1 cellular context compared by ENCODE assay signal in the genomic region with DNA sequence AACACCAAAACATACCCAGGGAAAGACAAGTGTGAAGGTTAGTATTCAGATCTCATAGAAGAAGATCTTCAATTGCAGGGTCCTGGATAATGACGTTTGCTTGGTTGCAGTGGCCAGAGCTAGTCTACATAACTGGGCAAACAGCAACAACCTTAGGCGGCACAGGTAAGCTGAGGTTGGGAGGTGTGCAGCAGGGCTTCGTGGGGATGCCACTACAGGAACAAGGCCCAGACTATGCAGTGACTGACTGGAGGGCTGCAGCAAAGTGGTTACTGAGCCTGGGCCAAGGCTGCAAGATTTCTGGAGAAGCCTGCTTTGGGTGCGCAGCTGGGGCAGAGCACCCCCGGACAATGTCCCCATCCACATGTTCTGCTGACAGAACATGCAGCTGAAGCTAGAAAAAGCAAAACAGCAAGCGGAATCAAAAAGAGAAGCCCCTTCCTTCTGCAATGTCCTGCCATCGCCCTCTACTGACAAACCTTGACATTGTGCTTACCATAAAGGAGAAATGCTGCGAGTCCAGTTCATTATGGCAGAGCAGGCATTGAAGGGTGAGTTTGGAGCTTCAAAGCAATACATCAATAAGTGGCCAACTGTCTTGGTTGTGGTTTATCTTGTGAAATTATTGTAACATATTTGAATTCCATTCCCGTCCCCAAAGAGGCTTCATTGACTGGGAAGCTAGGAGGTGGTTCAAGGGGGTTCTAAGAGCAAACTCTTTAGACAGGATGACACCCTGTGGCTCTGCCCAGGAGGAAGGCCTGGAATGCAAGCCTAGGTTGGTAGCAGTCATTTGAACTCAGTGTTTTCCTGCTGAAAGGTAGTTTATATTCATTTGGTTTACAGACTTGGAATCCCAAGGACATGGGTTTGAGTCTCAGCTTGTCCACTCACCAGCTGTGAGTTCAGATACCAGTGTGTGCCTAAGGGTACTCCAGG.
TF ChIP-seq lines count a peak whose summit lies in the region.

No MANE protein-coding gene starts in this region.

TF ChIP-seq in GM23338, 12 proteins besides CTCF, POLR2A, EP300 and RAD21 (continued from another document):
- TF ChIP-seq, protein P1, sequence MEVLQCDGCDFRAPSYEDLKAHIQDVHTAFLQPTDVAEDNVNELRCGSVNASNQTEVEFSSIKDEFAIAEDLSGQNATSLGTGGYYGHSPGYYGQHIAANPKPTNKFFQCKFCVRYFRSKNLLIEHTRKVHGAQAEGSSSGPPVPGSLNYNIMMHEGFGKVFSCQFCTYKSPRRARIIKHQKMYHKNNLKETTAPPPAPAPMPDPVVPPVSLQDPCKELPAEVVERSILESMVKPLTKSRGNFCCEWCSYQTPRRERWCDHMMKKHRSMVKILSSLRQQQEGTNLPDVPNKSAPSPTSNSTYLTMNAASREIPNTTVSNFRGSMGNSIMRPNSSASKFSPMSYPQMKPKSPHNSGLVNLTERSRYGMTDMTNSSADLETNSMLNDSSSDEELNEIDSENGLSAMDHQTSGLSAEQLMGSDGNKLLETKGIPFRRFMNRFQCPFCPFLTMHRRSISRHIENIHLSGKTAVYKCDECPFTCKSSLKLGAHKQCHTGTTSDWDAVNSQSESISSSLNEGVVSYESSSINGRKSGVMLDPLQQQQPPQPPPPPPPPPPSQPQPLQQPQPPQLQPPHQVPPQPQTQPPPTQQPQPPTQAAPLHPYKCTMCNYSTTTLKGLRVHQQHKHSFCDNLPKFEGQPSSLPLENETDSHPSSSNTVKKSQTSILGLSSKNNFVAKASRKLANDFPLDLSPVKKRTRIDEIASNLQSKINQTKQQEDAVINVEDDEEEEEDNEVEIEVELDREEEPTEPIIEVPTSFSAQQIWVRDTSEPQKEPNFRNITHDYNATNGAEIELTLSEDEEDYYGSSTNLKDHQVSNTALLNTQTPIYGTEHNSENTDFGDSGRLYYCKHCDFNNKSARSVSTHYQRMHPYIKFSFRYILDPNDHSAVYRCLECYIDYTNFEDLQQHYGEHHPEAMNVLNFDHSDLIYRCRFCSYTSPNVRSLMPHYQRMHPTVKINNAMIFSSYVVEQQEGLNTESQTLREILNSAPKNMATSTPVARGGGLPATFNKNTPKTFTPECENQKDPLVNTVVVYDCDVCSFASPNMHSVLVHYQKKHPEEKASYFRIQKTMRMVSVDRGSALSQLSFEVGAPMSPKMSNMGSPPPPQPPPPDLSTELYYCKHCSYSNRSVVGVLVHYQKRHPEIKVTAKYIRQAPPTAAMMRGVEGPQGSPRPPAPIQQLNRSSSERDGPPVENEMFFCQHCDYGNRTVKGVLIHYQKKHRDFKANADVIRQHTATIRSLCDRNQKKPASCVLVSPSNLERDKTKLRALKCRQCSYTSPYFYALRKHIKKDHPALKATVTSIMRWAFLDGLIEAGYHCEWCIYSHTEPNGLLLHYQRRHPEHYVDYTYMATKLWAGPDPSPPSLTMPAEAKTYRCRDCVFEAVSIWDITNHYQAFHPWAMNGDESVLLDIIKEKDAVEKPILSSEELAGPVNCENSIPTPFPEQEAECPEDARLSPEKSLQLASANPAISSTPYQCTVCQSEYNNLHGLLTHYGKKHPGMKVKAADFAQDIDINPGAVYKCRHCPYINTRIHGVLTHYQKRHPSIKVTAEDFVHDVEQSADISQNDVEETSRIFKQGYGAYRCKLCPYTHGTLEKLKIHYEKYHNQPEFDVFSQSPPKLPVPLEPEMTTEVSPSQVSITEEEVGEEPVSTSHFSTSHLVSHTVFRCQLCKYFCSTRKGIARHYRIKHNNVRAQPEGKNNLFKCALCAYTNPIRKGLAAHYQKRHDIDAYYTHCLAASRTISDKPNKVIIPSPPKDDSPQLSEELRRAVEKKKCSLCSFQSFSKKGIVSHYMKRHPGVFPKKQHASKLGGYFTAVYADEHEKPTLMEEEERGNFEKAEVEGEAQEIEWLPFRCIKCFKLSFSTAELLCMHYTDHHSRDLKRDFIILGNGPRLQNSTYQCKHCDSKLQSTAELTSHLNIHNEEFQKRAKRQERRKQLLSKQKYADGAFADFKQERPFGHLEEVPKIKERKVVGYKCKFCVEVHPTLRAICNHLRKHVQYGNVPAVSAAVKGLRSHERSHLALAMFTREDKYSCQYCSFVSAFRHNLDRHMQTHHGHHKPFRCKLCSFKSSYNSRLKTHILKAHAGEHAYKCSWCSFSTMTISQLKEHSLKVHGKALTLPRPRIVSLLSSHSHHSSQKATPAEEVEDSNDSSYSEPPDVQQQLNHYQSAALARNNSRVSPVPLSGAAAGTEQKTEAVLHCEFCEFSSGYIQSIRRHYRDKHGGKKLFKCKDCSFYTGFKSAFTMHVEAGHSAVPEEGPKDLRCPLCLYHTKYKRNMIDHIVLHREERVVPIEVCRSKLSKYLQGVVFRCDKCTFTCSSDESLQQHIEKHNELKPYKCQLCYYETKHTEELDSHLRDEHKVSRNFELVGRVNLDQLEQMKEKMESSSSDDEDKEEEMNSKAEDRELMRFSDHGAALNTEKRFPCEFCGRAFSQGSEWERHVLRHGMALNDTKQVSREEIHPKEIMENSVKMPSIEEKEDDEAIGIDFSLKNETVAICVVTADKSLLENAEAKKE (CRISPR knock-in tag; IDR thresholded peaks at IDR 0.05), result 0 out of 2 replicates have a peak, but pooled peaks have one; percentile 37
- TF ChIP-seq, protein P2, sequence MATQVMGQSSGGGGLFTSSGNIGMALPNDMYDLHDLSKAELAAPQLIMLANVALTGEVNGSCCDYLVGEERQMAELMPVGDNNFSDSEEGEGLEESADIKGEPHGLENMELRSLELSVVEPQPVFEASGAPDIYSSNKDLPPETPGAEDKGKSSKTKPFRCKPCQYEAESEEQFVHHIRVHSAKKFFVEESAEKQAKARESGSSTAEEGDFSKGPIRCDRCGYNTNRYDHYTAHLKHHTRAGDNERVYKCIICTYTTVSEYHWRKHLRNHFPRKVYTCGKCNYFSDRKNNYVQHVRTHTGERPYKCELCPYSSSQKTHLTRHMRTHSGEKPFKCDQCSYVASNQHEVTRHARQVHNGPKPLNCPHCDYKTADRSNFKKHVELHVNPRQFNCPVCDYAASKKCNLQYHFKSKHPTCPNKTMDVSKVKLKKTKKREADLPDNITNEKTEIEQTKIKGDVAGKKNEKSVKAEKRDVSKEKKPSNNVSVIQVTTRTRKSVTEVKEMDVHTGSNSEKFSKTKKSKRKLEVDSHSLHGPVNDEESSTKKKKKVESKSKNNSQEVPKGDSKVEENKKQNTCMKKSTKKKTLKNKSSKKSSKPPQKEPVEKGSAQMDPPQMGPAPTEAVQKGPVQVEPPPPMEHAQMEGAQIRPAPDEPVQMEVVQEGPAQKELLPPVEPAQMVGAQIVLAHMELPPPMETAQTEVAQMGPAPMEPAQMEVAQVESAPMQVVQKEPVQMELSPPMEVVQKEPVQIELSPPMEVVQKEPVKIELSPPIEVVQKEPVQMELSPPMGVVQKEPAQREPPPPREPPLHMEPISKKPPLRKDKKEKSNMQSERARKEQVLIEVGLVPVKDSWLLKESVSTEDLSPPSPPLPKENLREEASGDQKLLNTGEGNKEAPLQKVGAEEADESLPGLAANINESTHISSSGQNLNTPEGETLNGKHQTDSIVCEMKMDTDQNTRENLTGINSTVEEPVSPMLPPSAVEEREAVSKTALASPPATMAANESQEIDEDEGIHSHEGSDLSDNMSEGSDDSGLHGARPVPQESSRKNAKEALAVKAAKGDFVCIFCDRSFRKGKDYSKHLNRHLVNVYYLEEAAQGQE (IDR thresholded peaks at IDR 0.05; ENCODE audit: unreplicated experiment), result no peak
- no peak for TF ChIP-seq CREB1 (CRISPR knock-in tag; IDR thresholded peaks at IDR 0.05; ENCODE audit: low read depth)
- no peak for TF ChIP-seq ZNF114 (CRISPR knock-in tag; IDR thresholded peaks at IDR 0.05)
- TF ChIP-seq EZH2phosphoT487 (IDR thresholded peaks at IDR 0.05; ENCODE audit: unreplicated experiment), result no peak
